In the genomic region with DNA sequence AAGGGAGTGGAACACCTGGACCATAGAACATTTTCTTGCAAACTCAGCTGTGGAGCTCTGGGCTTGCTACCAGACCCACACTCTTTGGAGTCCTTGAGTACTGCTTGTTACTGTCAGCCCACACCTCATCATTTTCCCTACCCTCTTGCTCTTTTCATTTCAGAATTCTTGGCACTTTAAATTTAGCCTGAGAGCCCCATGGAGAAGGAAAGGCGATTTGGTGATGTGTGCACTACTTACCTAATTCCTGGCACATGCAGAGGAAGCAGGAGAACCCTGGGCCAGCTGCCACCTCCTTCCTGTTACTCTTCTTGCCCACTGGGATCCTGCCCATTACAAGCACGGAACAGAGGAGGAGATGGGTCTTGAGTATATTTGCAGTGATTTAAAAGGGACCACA, we compare ENCODE assay signal across 18 cellular contexts. TPM values are rescaled to one million over a fixed set of nuclear protein-coding genes. Genes with fewer than 3 reads are reported as not detected.
DNase-seq lines count a peak whose midpoint lies in the region; ATAC-seq and TF ChIP-seq lines count a peak whose summit lies in the region.
"Had no signal": no experiment of that assay in that cellular context is flagged by ENCODE, and none has a peak within 500 bp of the region (broad histone marks: within the 10 kb centered on the region; RNA-seq: fewer than 3 reads in every experiment).

No MANE protein-coding gene starts in this region.

- peaks cover 21% of the 10 kb centered on the region for H3K9me3 Mint-ChIP-seq in progenitor cell of endocrine pancreas (ENCODE audit: low read depth)

- no peak for ATAC-seq in gastrocnemius medialis
- ATAC-seq in HG03469 (IDR thresholded peaks at IDR 0.05; ENCODE audit: unreplicated experiment) = no peak
- no peak for ATAC-seq in GM21447 (IDR thresholded peaks at IDR 0.05; ENCODE audit: unreplicated experiment)
- ATAC-seq: activated T-cell treated with anti-CD3 and anti-CD28 coated beads, Interleukin-2, amount 50 U/mL, for 72 hours had no signal

- H3K9me3 ChIP-seq in ascending aorta (peaks cover 8 to 30% of the 10 kb centered on the region in 2 donors), left ventricle myocardium inferior (replicated peaks) (peaks cover 33% of the 10 kb centered on the region), gastrocnemius medialis (peaks cover 0 to 16% (median 0%) of the 10 kb centered on the region in 3 donors)

- H3K27ac ChIP-seq in ascending aorta (peak overlapping the region; percentile 41 to 72), left ventricle myocardium inferior (replicated peaks) (peak overlapping the region; percentile 76), gastrocnemius medialis (peak overlapping the region in 3 of 4 donors; percentile 38 to 61 (median 55))
- H3K27ac ChIP-seq: C4-2B, foreskin keratinocyte had no signal

- no peak overlapping the region for H3K27ac Mint-ChIP-seq in progenitor cell of endocrine pancreas
- H3K27ac Mint-ChIP-seq: activated T-cell treated with anti-CD3 and anti-CD28 coated beads, Interleukin-2, amount 50 U/mL, for 72 hours; IgD-negative memory B cell; T-helper 2 cell treated with Interferon-gamma antibody and Interleukin-4, amounts not matched to agents 5 μg/mL and 100 μg/mL, for 36 hours had no signal

- H3K36me3 Mint-ChIP-seq in progenitor cell of endocrine pancreas (ENCODE audit: insufficient read depth) = peaks cover 21% of the 10 kb centered on the region
- H3K36me3 Mint-ChIP-seq: IgD-negative memory B cell had no signal

- TF ChIP-seq CTCF in ascending aorta (IDR thresholded peaks at IDR 0.05) = no peak
- no peak for TF ChIP-seq CTCF in left ventricle myocardium inferior (IDR thresholded peaks at IDR 0.05; ENCODE audit: borderline replicate concordance)
- no peak for TF ChIP-seq CTCF in gastrocnemius medialis (IDR thresholded peaks at IDR 0.05 in 4 of 5, conservative IDR thresholded peaks at IDR 0.05 in 1 of 5)
- no peak for TF ChIP-seq CTCF in progenitor cell of endocrine pancreas (IDR thresholded peaks at IDR 0.05; ENCODE audit: unreplicated experiment)

- intact Hi-C loops in ascending aorta (cut with DNase I) = loop anchor here (1.0 to 5.0 kb wide), 3 partner anchors 105 to 315 kb away; no protein-coding TSS in a partner anchor
- intact Hi-C loops in left ventricle myocardium inferior (cut with micrococcal nuclease) = loop anchor here (5.0 to 10.0 kb wide), 3 partner anchors 105 to 323 kb away; no protein-coding TSS in a partner anchor
- intact Hi-C loops in gastrocnemius medialis (cut with DNase I; ENCODE audit: low total_unique reads) = loop anchor here (2.0 to 5.0 kb wide), 3 partner anchors 55 to 315 kb away; no protein-coding TSS in a partner anchor

- H3K4me1 ChIP-seq in ascending aorta = peaks cover 3 to 14% of the 10 kb centered on the region in 2 donors
- peaks cover 31% of the 10 kb centered on the region for H3K4me1 ChIP-seq in left ventricle myocardium inferior
- H3K4me1 ChIP-seq in gastrocnemius medialis = peaks cover 24 to 29% of the 10 kb centered on the region in 2 donors
- H3K4me1 ChIP-seq: foreskin keratinocyte had no signal

- peaks cover 13% of the 10 kb centered on the region for H3K4me1 Mint-ChIP-seq in progenitor cell of endocrine pancreas (ENCODE audit: low read depth)

- H3K4me3 ChIP-seq in ascending aorta (peak overlapping the region in 1 of 2 donors; percentile 18), left ventricle myocardium inferior (peak overlapping the region; percentile 5), gastrocnemius medialis (no peak overlapping the region)

- DNase-seq in LHCN-M2 (ENCODE audit: low read depth) = peak; percentile 26
- peak in 1 of 2 donors; percentile 71 for DNase-seq in ascending aorta (ENCODE audit: low spot score in 2 of 2)
- DNase-seq in left ventricle myocardium inferior = peak; percentile 26
- DNase-seq in gastrocnemius medialis = peak in 1 of 2 donors; percentile 19
- DNase-seq in progenitor cell of endocrine pancreas (ENCODE audit: low spot score, unreplicated experiment) = no peak
- no peak for DNase-seq in effector CD8-positive, alpha-beta T cell (lab: John Stamatoyannopoulos, UW)
- DNase-seq: activated CD4-positive, alpha-beta T cell treated with anti-CD3 and anti-CD28 coated beads for 48 hours; activated T-cell treated with anti-CD3 and anti-CD28 coated beads, Interleukin-2, amount 50 U/mL, for 72 hours; amniotic stem cell; effector memory CD4-positive, alpha-beta T cell; SHP77 treated with DMSO at 0.1 percent for 48 hours; stimulated activated CD4-positive, alpha-beta T cell treated with anti-CD3 and anti-CD28 coated beads, Interleukin-2, amount 100 ng/mL, for 48 hours had no signal

- no peak for TF ChIP-seq POLR2A in gastrocnemius medialis (IDR thresholded peaks at IDR 0.05)

- in situ Hi-C loops in gastrocnemius medialis (cut with MboI; ENCODE audit: low sequenced_read_pairs in 4 of 4) = no loop called here

- H3K27me3 Mint-ChIP-seq in progenitor cell of endocrine pancreas = no peaks in the 10 kb centered on the region

- H3K27me3 ChIP-seq in ascending aorta (no peaks in the 10 kb centered on the region), left ventricle myocardium inferior (ENCODE audit: low read depth) (no peaks in the 10 kb centered on the region), gastrocnemius medialis (no peaks in the 10 kb centered on the region)
- H3K27me3 ChIP-seq: foreskin keratinocyte had no signal

- H3K36me3 ChIP-seq in ascending aorta (no peaks in the 10 kb centered on the region), left ventricle myocardium inferior (no peaks in the 10 kb centered on the region), gastrocnemius medialis (no peaks in the 10 kb centered on the region)

- H3K4me3 Mint-ChIP-seq in progenitor cell of endocrine pancreas (ENCODE audit: low read depth) = no peak overlapping the region
- H3K4me3 Mint-ChIP-seq: activated T-cell treated with anti-CD3 and anti-CD28 coated beads, Interleukin-2, amount 50 U/mL, for 72 hours; IgD-negative memory B cell; T-helper 2 cell treated with Interferon-gamma antibody and Interleukin-4, amounts not matched to agents 5 μg/mL and 100 μg/mL, for 36 hours had no signal

RNA-seq across cellular contexts. Expression of gene TMEM178A, which starts 31.8 kb away (rescaled TPM):
- total RNA-seq in LHCN-M2 (2014; rRNA removed) = 0.06 and 0.40 TPM in 2 replicates
- 0.96 TPM for polyA plus RNA-seq in LHCN-M2 (2012)
- total RNA-seq in ascending aorta = 29.5 TPM
- 3.6 TPM for total RNA-seq in left ventricle myocardium inferior
- under 1 TPM in 1 of 4 donors, not detected in 3; 0.42 TPM for total RNA-seq in gastrocnemius medialis
- total RNA-seq in progenitor cell of endocrine pancreas = 28.7 and 32.9 TPM in 2 replicates
- total RNA-seq: foreskin keratinocyte had no signal
- polyA plus RNA-seq: IgD-negative memory B cell had no signal

Comparison
In these comparisons a context has a peak if more than half of its experiments do, and no peak if none do; other contexts are left out.
1. DNase-seq: peak in LHCN-M2 (single experiment) and left ventricle myocardium inferior (single experiment); none in progenitor cell of endocrine pancreas (single experiment) and effector CD8-positive, alpha-beta T cell (single experiment).
2. Peak in every context shown above with its lines, with median percentiles within 50 percentile points of each other: H3K27ac ChIP-seq.